In genomic region chr10:133068111-133068740, GRCh38 we compare ENCODE assay signal across 20 cellular contexts. TPM values are rescaled to one million over a fixed set of nuclear protein-coding genes. Genes with fewer than 3 reads are reported as not detected.
DNase-seq lines count a peak whose midpoint lies in the region; ATAC-seq, FAIRE-seq and TF ChIP-seq lines count a peak whose summit lies in the region.
"Had no signal": no experiment of that assay in that cellular context is flagged by ENCODE, and none has a peak within 500 bp of the region (broad histone marks: within the 10 kb centered on the region; RNA-seq: fewer than 3 reads in every experiment).

No MANE protein-coding gene starts in this region.

- H3K23me2 ChIP-seq in H9 (ENCODE audit: insufficient read length, low read depth, low read length, poor library complexity, severe bottlenecking): no peaks in the 10 kb centered on the region
- peaks cover 11% of the 10 kb centered on the region; the same call in 1 of the 2 replicates for H3K23me2 ChIP-seq in H1 (ENCODE audit: low read depth, low read length)

- H2AK5ac ChIP-seq in H9 (ENCODE audit: insufficient read length, low read length) (no peak overlapping the region), H1 (ENCODE audit: low read depth, low read length) (no peak overlapping the region)

- H3T11ph ChIP-seq in H9 (ENCODE audit: low read length): no peak overlapping the region

- H3K79me1 ChIP-seq in H9 (ENCODE audit: insufficient read depth, low read depth, low read length, poor library complexity, severe bottlenecking) (no peaks in the 10 kb centered on the region), H1 (ENCODE audit: low read depth, low read length) (no peaks in the 10 kb centered on the region)

- no CpG with 5 or more reads among the region's 19 CpGs for WGBS in H9 (ENCODE audit: extremely low coverage, insufficient read length, low lambda C conversion rate)
- WGBS in H1 (ENCODE audit: extremely low coverage in 1 of 2, insufficient coverage in 1 of 2, insufficient read length in 1 of 2, insufficient replicate concordance in 2 of 2, low coverage in 1 of 2, low lambda C conversion rate in 2 of 2, missing lambda C conversion rate in 1 of 2), 2 experiments: 97% methylated on average over 10 of the region's 19 CpGs; no CpG with 5 or more reads in 1 of the 2 experiments
- WGBS in upper lobe of left lung, 2 donors: 80 to 84% methylated on average over 2 to 16 of the region's 19 CpGs

- POLR2A ChIA-PET in H1 (lab: Charles Lee; ENCODE audit: partially characterized antibody): no interaction called here
- POLR2A ChIA-PET in naive thymus-derived CD4-positive, alpha-beta T cell (lab: Charles Lee): no interaction called here

- H3K4me2 ChIP-seq in H9 (ENCODE audit: insufficient read depth, insufficient read length, low read length): no peak overlapping the region
- H3K4me2 ChIP-seq in H1 (ENCODE audit: insufficient read depth in 1 of 2, low read depth in 2 of 2, low read length in 2 of 2): no peak overlapping the region
- H3K4me2 ChIP-seq: GM23338, KMS-11 had no signal

- no peaks in the 10 kb centered on the region for H3K36me3 Mint-ChIP-seq in H9 (ENCODE audit: insufficient read depth in 1 of 3, low read depth in 3 of 3)
- no peaks in the 10 kb centered on the region for H3K36me3 Mint-ChIP-seq in naive thymus-derived CD4-positive, alpha-beta T cell
- H3K36me3 Mint-ChIP-seq: CD14-positive monocyte; CD4-positive, alpha-beta memory T cell had no signal

- H3K27me3 Mint-ChIP-seq in H9 (ENCODE audit: low read depth): no peaks in the 10 kb centered on the region; the same call in none of the 2 replicates
- H3K27me3 Mint-ChIP-seq in naive thymus-derived CD4-positive, alpha-beta T cell: peaks cover 0 to 2% (median 0%) of the 10 kb centered on the region in 5 donors

- H3K27me3 ChIP-seq in H9 (ENCODE audit: insufficient read depth, low read length) (no peaks in the 10 kb centered on the region), H1 (replicated peaks in 1 of 4; ENCODE audit: control insufficient read depth in 3 of 4, extremely low read depth in 1 of 4, insufficient read depth in 3 of 4, low read length in 3 of 4) (no peaks in the 10 kb centered on the region), upper lobe of left lung (no peaks in the 10 kb centered on the region)
- H3K27me3 ChIP-seq in naive thymus-derived CD4-positive, alpha-beta T cell (ENCODE audit: control insufficient read depth in 2 of 2, insufficient read depth in 2 of 2, low read length in 2 of 2): no peaks in the 10 kb centered on the region

- H3K4me3 ChIP-seq in H1 (ENCODE audit: extremely low read depth in 1 of 4, insufficient read depth in 2 of 4, low read depth in 3 of 4, low read length in 4 of 4) (no peak overlapping the region), upper lobe of left lung (no peak overlapping the region)
- H3K4me3 ChIP-seq in naive thymus-derived CD4-positive, alpha-beta T cell (ENCODE audit: low read length): no peak overlapping the region
- H3K4me3 ChIP-seq: GM23338, HAP-1 had no signal

- H3K4me1 ChIP-seq in H9 (ENCODE audit: insufficient read depth, low read length) (no peaks in the 10 kb centered on the region), H1 (replicated peaks in 1 of 4; ENCODE audit: control insufficient read depth in 3 of 4, insufficient read depth in 4 of 4, low read length in 3 of 4) (peaks cover 0 to 6% (median 0%) of the 10 kb centered on the region in 4 experiments; a peak in 3 of 7 replicates), upper lobe of left lung (no peaks in the 10 kb centered on the region)
- H3K4me1 ChIP-seq in naive thymus-derived CD4-positive, alpha-beta T cell (ENCODE audit: control insufficient read depth in 2 of 2, insufficient read depth in 2 of 2, low read length in 2 of 2): no peaks in the 10 kb centered on the region
- H3K4me1 ChIP-seq: HAP-1 had no signal

- H3K18ac ChIP-seq in H9 (ENCODE audit: insufficient read length, low read depth, low read length) (no peak overlapping the region), H1 (ENCODE audit: extremely low read depth, low read length) (no peak overlapping the region)

- TF ChIP-seq RAD21 in H1 (IDR thresholded peaks at IDR 0.05 in 1 of 2, conservative IDR thresholded peaks at IDR 0.05 in 1 of 2; ENCODE audit: low read depth in 2 of 2, low read length in 2 of 2): no peak

- H3K36me3 ChIP-seq in H1 (ENCODE audit: control insufficient read depth in 2 of 4, insufficient read depth in 4 of 4, low read length in 3 of 4): no peaks in the 10 kb centered on the region
- H3K36me3 ChIP-seq in naive thymus-derived CD4-positive, alpha-beta T cell (ENCODE audit: control insufficient read depth in 2 of 3, insufficient read depth in 3 of 3, low read length in 3 of 3): no peaks in the 10 kb centered on the region
- no peaks in the 10 kb centered on the region for H3K36me3 ChIP-seq in upper lobe of left lung
- H3K36me3 ChIP-seq: HAP-1 had no signal

- TF ChIP-seq CTCF in H9 (conservative IDR thresholded peaks at IDR 0.05) (no peak), H1 (IDR thresholded peaks at IDR 0.05; ENCODE audit: control extremely low read depth in 1 of 3, insufficient read depth in 1 of 3, low read depth in 1 of 3, low read length in 3 of 3) (no peak), upper lobe of left lung (IDR thresholded peaks at IDR 0.05) (no peak), GM10266 (IDR thresholded peaks at IDR 0.05; ENCODE audit: control insufficient read depth, insufficient read depth, low read depth, missing control alignments) (no peak)

- H3K27ac ChIP-seq in H9 (ENCODE audit: insufficient read length, low read depth, low read length) (no peak overlapping the region), H1 (ENCODE audit: low read depth, low read length) (no peak overlapping the region), upper lobe of left lung (no peak overlapping the region)
- H3K27ac ChIP-seq in naive thymus-derived CD4-positive, alpha-beta T cell (ENCODE audit: low read depth, low read length): no peak overlapping the region
- H3K27ac ChIP-seq: KMS-11 had no signal

- no peak overlapping the region for H3K56ac ChIP-seq in H9 (ENCODE audit: insufficient read length, low read depth, low read length)
- no peak overlapping the region for H3K56ac ChIP-seq in H1 (replicated peaks; ENCODE audit: insufficient read length, low read depth, low read length)

- H2BK12ac ChIP-seq in H9 (ENCODE audit: insufficient read length, low read depth, low read length) (no peak overlapping the region), H1 (ENCODE audit: low read depth, low read length) (no peak overlapping the region)

- H3K79me2 ChIP-seq in H9 (ENCODE audit: insufficient read depth, low read length) (no peaks in the 10 kb centered on the region), H1 (ENCODE audit: control insufficient read depth in 1 of 2, insufficient read depth in 2 of 2, low read length in 2 of 2) (no peaks in the 10 kb centered on the region)

- H3K9me3 ChIP-seq in H9 (ENCODE audit: control insufficient read depth, low read depth, low read length) (no peaks in the 10 kb centered on the region), H1 (ENCODE audit: insufficient read depth in 2 of 2, low read depth in 1 of 2, low read length in 1 of 2) (no peaks in the 10 kb centered on the region; a peak in 1 of 4 replicates), upper lobe of left lung (no peaks in the 10 kb centered on the region)
- H3K9me3 ChIP-seq in naive thymus-derived CD4-positive, alpha-beta T cell (ENCODE audit: control insufficient read depth in 2 of 3, low read length in 3 of 3): no peaks in the 10 kb centered on the region
- H3K9me3 ChIP-seq: HAP-1 had no signal

- H3K4ac ChIP-seq in H9 (ENCODE audit: low read depth, low read length) (no peak overlapping the region), H1 (replicated peaks; ENCODE audit: insufficient read length, low read depth, low read length) (no peak overlapping the region)

- peak; percentile 26 for ATAC-seq in naive thymus-derived CD4-positive, alpha-beta T cell
- peak; percentile 20 for ATAC-seq in upper lobe of left lung (ENCODE audit: low FRiP score in 2 of 2)
- ATAC-seq: GM23338 had no signal

- no peak overlapping the region for H3K4me3 Mint-ChIP-seq in H9
- no peak overlapping the region for H3K4me3 Mint-ChIP-seq in naive thymus-derived CD4-positive, alpha-beta T cell
- H3K4me3 Mint-ChIP-seq: CD14-positive monocyte; CD4-positive, alpha-beta memory T cell; GM23338 had no signal

- H3K23ac ChIP-seq in H9 (ENCODE audit: insufficient read length, low read depth, low read length) (no peak overlapping the region), H1 (ENCODE audit: insufficient read length) (no peak overlapping the region)

- no peak overlapping the region for H3K27ac Mint-ChIP-seq in H9
- H3K27ac Mint-ChIP-seq in naive thymus-derived CD4-positive, alpha-beta T cell: no peak overlapping the region
- H3K27ac Mint-ChIP-seq: CD14-positive monocyte; CD4-positive, alpha-beta memory T cell; GM23338 had no signal

- CTCF ChIA-PET in H1 (lab: Charles Lee; ENCODE audit: partially characterized antibody): interaction anchor here (0.6 kb wide), 1 partner anchor 170 kb away, joined by 3 read pairs; no protein-coding TSS in a partner anchor
- CTCF ChIA-PET in naive thymus-derived CD4-positive, alpha-beta T cell (lab: Charles Lee): no interaction called here

- no peak overlapping the region for H3K9ac ChIP-seq in H9 (ENCODE audit: extremely low read depth, insufficient read length, low read length)
- H3K9ac ChIP-seq in H1 (replicated peaks in 1 of 4; ENCODE audit: extremely low read depth in 1 of 4, low read depth in 3 of 4, low read length in 3 of 4): no peak overlapping the region
- H3K9ac ChIP-seq: KMS-11 had no signal

- H4K5ac ChIP-seq in H9 (ENCODE audit: insufficient read length, low read depth, low read length) (no peak overlapping the region), H1 (ENCODE audit: insufficient read length, low read depth, low read length) (no peak overlapping the region)

- H2BK15ac ChIP-seq in H9 (ENCODE audit: low read depth, low read length): no peak overlapping the region
- H2BK15ac ChIP-seq in H1 (ENCODE audit: low read length): no peak overlapping the region

- TF ChIP-seq POLR2A in H1 (IDR thresholded peaks at IDR 0.05; ENCODE audit: control extremely low read depth in 1 of 2, low read depth in 2 of 2, low read length in 2 of 2): no peak
- no peak for TF ChIP-seq POLR2A in upper lobe of left lung (IDR thresholded peaks at IDR 0.05)

- H3K9me3 Mint-ChIP-seq in H9: peaks cover 0 to 8% of the 10 kb centered on the region in 2 experiments; a peak in 1 of 5 replicates
- H3K9me3 Mint-ChIP-seq in naive thymus-derived CD4-positive, alpha-beta T cell: no peaks in the 10 kb centered on the region
- H3K9me3 Mint-ChIP-seq: CD4-positive, alpha-beta memory T cell had no signal

- FAIRE-seq in H1 (lab: Jason Lieb, UNC): no peak
- FAIRE-seq: GM12891 had no signal

- no peak overlapping the region for H2BK5ac ChIP-seq in H9 (ENCODE audit: insufficient read length, low read length)
- no peak overlapping the region for H2BK5ac ChIP-seq in H1 (ENCODE audit: low read depth, low read length)

- H2BK120ac ChIP-seq in H9 (ENCODE audit: low read depth, low read length, poor library complexity, severe bottlenecking) (no peak overlapping the region), H1 (replicated peaks; ENCODE audit: low read depth, low read length) (no peak overlapping the region)

- H4K20me1 ChIP-seq in H9 (ENCODE audit: control insufficient read depth, insufficient read depth, insufficient read length) (no peaks in the 10 kb centered on the region), H1 (replicated peaks in 1 of 2; ENCODE audit: control insufficient read depth in 1 of 2, insufficient read depth in 2 of 2, low read length in 2 of 2) (peaks cover 0 to 1% of the 10 kb centered on the region in 2 experiments)

- H2AFZ ChIP-seq in H9 (ENCODE audit: low read length) (no peak overlapping the region), H1 (ENCODE audit: low read length) (no peak overlapping the region)

- intact Hi-C loops in naive thymus-derived CD4-positive, alpha-beta T cell (cut with micrococcal nuclease): no loop called here

- DNase-seq in H9 (no peak), H1 (ENCODE audit: low read depth in 1 of 2, low spot score in 2 of 2) (no peak), upper lobe of left lung (peak in 1 of 2 donors; percentile 68), HuH-7.5 (ENCODE audit: low spot score) (no peak), GM10266 (ENCODE audit: extremely low spot score) (no peak)
- DNase-seq in naive thymus-derived CD4-positive, alpha-beta T cell: no peak
- DNase-seq in activated effector memory CD4-positive, alpha-beta T cell treated with Interleukin-2 at 50 U/mL for 16 hours: no peak
- DNase-seq: ACHN; AML-193; CD4-positive, alpha-beta memory T cell; DMS153; DMS79 had no signal

- TF ChIP-seq EP300 in H1 (IDR thresholded peaks at IDR 0.05; ENCODE audit: borderline replicate concordance in 1 of 2, low read depth in 2 of 2, low read length in 2 of 2) (no peak), upper lobe of left lung (IDR thresholded peaks at IDR 0.05) (no peak)

- H3K14ac ChIP-seq in H9 (ENCODE audit: insufficient read depth, low read length) (peak overlapping the region; percentile 28; the same call in 1 of the 2 replicates), H1 (ENCODE audit: insufficient read length) (no peak overlapping the region)

- H2BK20ac ChIP-seq in H9 (ENCODE audit: low read depth, low read length, poor library complexity, severe bottlenecking) (no peak overlapping the region), H1 (ENCODE audit: low read length) (no peak overlapping the region)

- peaks cover 0 to 7% of the 10 kb centered on the region in 2 experiments; a peak in 3 of 4 replicates for H3K4me1 Mint-ChIP-seq in H9
- H3K4me1 Mint-ChIP-seq in naive thymus-derived CD4-positive, alpha-beta T cell: no peaks in the 10 kb centered on the region
- H3K4me1 Mint-ChIP-seq: CD14-positive monocyte; CD4-positive, alpha-beta memory T cell had no signal

- H4K91ac ChIP-seq in H9 (ENCODE audit: insufficient read length, low read depth, low read length) (no peak overlapping the region), H1 (replicated peaks; ENCODE audit: insufficient read length, low read length) (no peak overlapping the region)

- H4K8ac ChIP-seq in H9 (replicated peaks; ENCODE audit: insufficient read length, low read depth, low read length) (no peak overlapping the region), H1 (ENCODE audit: extremely low read depth, insufficient read depth, low read length) (peak overlapping the region; percentile 92)

RNA-seq across cellular contexts. Expression of gene ADGRA1, which starts 19.5 kb away (rescaled TPM):
- total RNA-seq in H9 (2021) (0.11 and 0.13 TPM in 2 replicates), upper lobe of left lung (1 to 10 TPM in 1 of 6 donors, under 1 TPM in 4, not detected in 1; 0.30 to 1.0 (median 0.39) TPM)
- 0.08 and 0.17 TPM in 2 replicates for total RNA-seq in H1 (2021; fragmentation: NEBNext Ultra II Directional; extraction: Animal tissue kit (Norgen Biotek cat#: 25700))
- polyA plus RNA-seq in H1 (2011; rRNA removed): 0.21 and 0.24 TPM in 2 replicates
- 0.18 TPM for polyA plus RNA-seq in H1 (2011; cell fraction: cytosol; rRNA removed)
- 0.19 TPM for polyA plus RNA-seq in H1 (2011; cell fraction: nucleus; rRNA removed)
- 0.14 to 0.27 TPM (median 0.23 TPM) in 4 replicates for polyA plus RNA-seq in H1 (2012, experiment 1 of 2)
- 0.13 TPM for polyA plus RNA-seq in H1 (2012, experiment 2 of 2)
- polyA plus RNA-seq in H1 (2013, experiment 1 of 2): 0.06 TPM
- polyA plus RNA-seq in H1 (2013, experiment 2 of 2): 0.09 TPM
- polyA minus RNA-seq in H1 (2011; rRNA and poly(A)+ RNA removed): 0.07 and 0.09 TPM in 2 replicates
- 0.59 TPM for polyA minus RNA-seq in H1 (2011; cell fraction: cytosol; rRNA and poly(A)+ RNA removed)
- polyA minus RNA-seq in H1 (2011; cell fraction: nucleus; rRNA and poly(A)+ RNA removed): 0.30 TPM
- not detected for total RNA-seq in naive thymus-derived CD4-positive, alpha-beta T cell
- not detected for polyA plus RNA-seq in naive thymus-derived CD4-positive, alpha-beta T cell
- total RNA-seq: CD4-positive, alpha-beta memory T cell; Daoy; HT-29 had no signal
- polyA plus RNA-seq: BJ; CD14-positive monocyte; CD4-positive, alpha-beta memory T cell had no signal
